10 cellular contexts compared by ENCODE assay signal in the genomic region with DNA sequence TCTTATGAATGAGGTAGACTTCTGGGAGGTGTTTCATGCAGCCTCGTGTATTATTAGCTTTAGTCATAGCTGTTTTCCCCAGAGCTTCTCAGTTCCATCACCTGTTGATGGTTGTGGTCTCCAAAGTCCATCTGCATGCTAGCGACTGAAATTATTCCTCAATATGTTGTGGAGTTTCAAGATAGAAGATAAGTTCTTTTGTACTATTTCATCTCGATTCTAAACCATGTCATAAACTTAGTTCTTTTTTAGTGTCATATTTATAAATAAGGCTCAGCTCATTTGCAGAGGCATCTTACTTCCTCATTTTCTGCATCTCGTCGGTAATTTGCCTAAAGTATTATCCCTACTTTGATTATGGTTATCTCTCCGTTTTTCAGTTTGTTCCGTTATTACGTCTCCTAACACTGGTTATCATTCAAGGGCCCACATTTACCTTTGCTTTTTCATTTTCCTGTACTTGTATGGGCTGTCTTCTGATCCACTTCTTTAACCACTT.
DNase-seq lines count a peak whose midpoint lies in the region; ATAC-seq and TF ChIP-seq lines count a peak whose summit lies in the region.
"Had no signal": no experiment of that assay in that cellular context is flagged by ENCODE, and none has a peak within 500 bp of the region (broad histone marks: within the 10 kb centered on the region; RNA-seq: fewer than 3 reads in every experiment).

No MANE protein-coding gene starts in this region.

- H3K27ac ChIP-seq in right cardiac atrium (ENCODE audit: low read length), result no peak overlapping the region
- H3K27ac ChIP-seq: ascending aorta had no signal

- H3K4me1 ChIP-seq in right cardiac atrium (ENCODE audit: control insufficient read depth, insufficient read depth, low read length), result no peaks in the 10 kb centered on the region
- H3K4me1 ChIP-seq: ascending aorta had no signal

- intact Hi-C loops in right cardiac atrium (cut with DNase I), result no loop called here

- DNase-seq in GM12865 (ENCODE audit: low read depth) (peak; percentile 63), right cardiac atrium (no peak), NCI-H2081 (lab: John Stamatoyannopoulos, UW) (no peak), ACHN (no peak)
- no peak for DNase-seq in activated CD4-positive, alpha-beta T cell treated with anti-CD3 and anti-CD28 coated beads for 4 hours
- DNase-seq: NCI-H82 had no signal

- ATAC-seq in GM19351 (IDR thresholded peaks at IDR 0.05; ENCODE audit: unreplicated experiment), result peak; percentile 87
- ATAC-seq in HG02759 (IDR thresholded peaks at IDR 0.05; ENCODE audit: unreplicated experiment), result peak; percentile 81
- peak; percentile 67 for ATAC-seq in HG03520 (IDR thresholded peaks at IDR 0.05; ENCODE audit: unreplicated experiment)
- no peak for ATAC-seq in right cardiac atrium

- TF ChIP-seq CTCF in GM12865 (IDR thresholded peaks at IDR 0.05; ENCODE audit: insufficient read depth, low read depth, low read length, missing control alignments), result no peak

- H3K9me3 ChIP-seq in right cardiac atrium (ENCODE audit: control insufficient read depth, low read length), result no peaks in the 10 kb centered on the region
- H3K9me3 ChIP-seq: ascending aorta had no signal

- H3K4me3 ChIP-seq in GM12865 (ENCODE audit: low read depth, low read length) (no peak overlapping the region), right cardiac atrium (ENCODE audit: low read length) (no peak overlapping the region)
- H3K4me3 ChIP-seq: ascending aorta had no signal

- WGBS in right cardiac atrium, result 88% methylated on average over 8 of the region's 8 CpGs

- in situ Hi-C loops in ACHN (cut with HindIII; ENCODE audit: low pct_ligation_motif_present, low pct_unique_long_range_greater_than_20kb, low sequenced_read_pairs), result no loop called here

- no peaks in the 10 kb centered on the region for H3K27me3 ChIP-seq in right cardiac atrium (ENCODE audit: control insufficient read depth, insufficient read depth)
- H3K27me3 ChIP-seq: ascending aorta had no signal

Comparison
In these comparisons a context has a peak if more than half of its experiments do, and no peak if none do; other contexts are left out.
1. ATAC-seq: peak in GM19351 (single experiment), HG02759 (single experiment) and HG03520 (single experiment); none in right cardiac atrium (0 of 2).